ENCODE assay signal across 7 cellular contexts in the genomic region with DNA sequence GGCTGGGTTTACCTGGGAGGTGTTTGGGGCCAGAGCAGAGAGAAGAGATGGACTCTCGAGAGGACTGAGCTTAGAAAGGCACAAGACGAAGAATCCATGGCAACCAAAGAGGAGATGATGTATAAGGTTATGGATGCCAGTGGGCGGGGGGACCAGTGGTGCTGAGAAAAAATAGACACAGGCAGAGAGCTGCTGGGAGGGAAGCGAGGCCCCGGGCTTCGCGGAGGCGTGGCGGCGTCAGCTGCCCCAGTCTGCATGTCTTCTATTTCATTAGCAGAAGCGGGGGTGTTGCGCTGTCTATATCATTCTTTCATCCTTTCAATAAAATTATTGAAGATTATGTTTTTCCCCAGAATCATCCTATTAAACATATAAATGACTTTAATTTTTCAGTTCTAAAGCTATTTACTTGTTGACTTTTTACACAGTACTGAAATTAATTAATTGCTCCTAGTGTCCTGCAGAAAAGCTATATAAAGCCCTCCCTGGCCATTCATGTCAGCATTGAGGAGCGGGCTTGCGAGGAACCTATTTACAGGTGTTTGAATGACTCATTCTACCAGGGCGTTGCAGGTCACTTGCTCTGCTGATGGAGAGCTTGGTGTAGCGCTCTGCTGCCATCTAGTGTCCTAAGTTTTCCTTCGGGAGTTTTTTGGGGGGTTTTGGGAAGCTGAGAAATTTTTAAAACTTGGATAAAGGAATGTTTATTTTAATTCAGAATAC. TPM values are rescaled to one million over a fixed set of nuclear protein-coding genes. Genes with fewer than 3 reads are reported as not detected.
DNase-seq lines count a peak whose midpoint lies in the region; ATAC-seq and TF ChIP-seq lines count a peak whose summit lies in the region.

No MANE protein-coding gene starts in this region.

- no peaks in the 10 kb centered on the region for H3K9me3 Mint-ChIP-seq in activated CD4-positive, alpha-beta memory T cell treated with anti-CD3 and anti-CD28 coated beads for 36 hours

- H3K36me3 Mint-ChIP-seq in activated CD4-positive, alpha-beta memory T cell treated with anti-CD3 and anti-CD28 coated beads for 36 hours, result peaks cover 6% of the 10 kb centered on the region

- no peak overlapping the region for H2BK12ac ChIP-seq in mesenchymal stem cell (ENCODE audit: low read length in 2 of 2)

- H2BK15ac ChIP-seq in mesenchymal stem cell (ENCODE audit: low read depth, poor library complexity, severe bottlenecking), result no peak overlapping the region

- no peak overlapping the region for H3K4me3 ChIP-seq in mesenchymal stem cell (ENCODE audit: insufficient read depth in 1 of 2, low read depth in 1 of 2, low read length in 2 of 2)

- CTCF ChIA-PET in activated CD4-positive, alpha-beta memory T cell treated with anti-CD3 and anti-CD28 coated beads for 36 hours (lab: Charles Lee), result interaction anchor here (0.5 to 19.6 kb wide), 41 partner anchors 9 to 1068 kb away, joined by 3 to 368 read pairs (median 6); a partner anchor contains a TSS

- intact Hi-C loops in activated CD4-positive, alpha-beta memory T cell treated with anti-CD3 and anti-CD28 coated beads for 36 hours (cut with micrococcal nuclease), result loop anchor here (1.0 kb wide), 2 partner anchors 62 to 147 kb away; a partner anchor contains a TSS

- H2BK120ac ChIP-seq in mesenchymal stem cell (ENCODE audit: low read depth, low read length), result no peak overlapping the region

- peaks cover 14 to 15% of the 10 kb centered on the region in 2 experiments for H3K36me3 ChIP-seq in mesenchymal stem cell (ENCODE audit: control insufficient read depth in 1 of 2, insufficient read depth in 2 of 2, low read depth in 1 of 2, low read length in 2 of 2)

- peaks cover 34% of the 10 kb centered on the region for H3K79me1 ChIP-seq in mesenchymal stem cell (replicated peaks; ENCODE audit: low read length, poor library complexity, severe bottlenecking)

- no peak overlapping the region for H3K27ac Mint-ChIP-seq in activated CD4-positive, alpha-beta memory T cell treated with anti-CD3 and anti-CD28 coated beads for 36 hours

- no peak overlapping the region for H3K27ac ChIP-seq in mesenchymal stem cell (ENCODE audit: low read length, poor library complexity, severe bottlenecking)

- no peak overlapping the region for H3K4ac ChIP-seq in mesenchymal stem cell (ENCODE audit: low read depth in 1 of 2, low read length in 2 of 2)

- H3K9me3 ChIP-seq in mesenchymal stem cell (ENCODE audit: control insufficient read depth, low read length), result no peaks in the 10 kb centered on the region

- H3K4me3 Mint-ChIP-seq in activated CD4-positive, alpha-beta memory T cell treated with anti-CD3 and anti-CD28 coated beads for 36 hours, result no peak overlapping the region

- peaks cover 6% of the 10 kb centered on the region for H3K4me1 Mint-ChIP-seq in activated CD4-positive, alpha-beta memory T cell treated with anti-CD3 and anti-CD28 coated beads for 36 hours (ENCODE audit: low read depth)

- H3K4me2 ChIP-seq in mesenchymal stem cell (ENCODE audit: low read length, poor library complexity, severe bottlenecking), result no peak overlapping the region

- no peaks in the 10 kb centered on the region for H3K27me3 Mint-ChIP-seq in activated CD4-positive, alpha-beta memory T cell treated with anti-CD3 and anti-CD28 coated beads for 36 hours

- peak; percentile 74 for ATAC-seq in HG02852 (IDR thresholded peaks at IDR 0.05; ENCODE audit: unreplicated experiment)

- H3K4me1 ChIP-seq in mesenchymal stem cell (ENCODE audit: control insufficient read depth, insufficient read depth, low read depth, low read length), result peaks cover 6% of the 10 kb centered on the region

- H3K14ac ChIP-seq in mesenchymal stem cell (ENCODE audit: low read length in 2 of 2), result no peak overlapping the region

- H2BK5ac ChIP-seq in mesenchymal stem cell (ENCODE audit: low read depth, low read length, poor library complexity, severe bottlenecking), result no peak overlapping the region

- H4K8ac ChIP-seq in mesenchymal stem cell (ENCODE audit: low read length), result no peak overlapping the region

- POLR2A ChIA-PET in activated CD4-positive, alpha-beta memory T cell treated with anti-CD3 and anti-CD28 coated beads for 36 hours (lab: Charles Lee), result interaction anchor here (1.6 kb wide), 1 partner anchor 62 kb away, joined by 6 read pairs; a partner anchor contains a TSS

- H3K27me3 ChIP-seq in mesenchymal stem cell (ENCODE audit: control insufficient read depth in 1 of 2, insufficient read depth in 1 of 2, low read length in 2 of 2), result no peaks in the 10 kb centered on the region

- no peak overlapping the region for H3K18ac ChIP-seq in mesenchymal stem cell (ENCODE audit: low read depth in 1 of 2, low read length in 2 of 2)

- no peak overlapping the region for H2AK5ac ChIP-seq in mesenchymal stem cell (ENCODE audit: low read length, severe bottlenecking)

- H3K23ac ChIP-seq in mesenchymal stem cell (ENCODE audit: low read length in 2 of 2), result no peak overlapping the region

- DNase-seq in NCI-H226 (peak; percentile 22), mesenchymal stem cell (peak; percentile 69)
- DNase-seq in activated CD4-positive, alpha-beta memory T cell treated with anti-CD3 and anti-CD28 coated beads for 36 hours, result peak; percentile 72
- peak; percentile 33 for DNase-seq in effector CD8-positive, alpha-beta T cell (lab: John Stamatoyannopoulos, UW)
- DNase-seq in stimulated activated CD8-positive, alpha-beta memory T cell treated with anti-CD3 and anti-CD28 coated beads, Interleukin-4, amount 100 ng/mL, for 4 hours (ENCODE audit: low read depth in 2 of 2, low spot score in 1 of 2), result peak; percentile 7 to 35

- H4K91ac ChIP-seq in mesenchymal stem cell (ENCODE audit: low read length), result no peak overlapping the region

- no peak overlapping the region for H3K9ac ChIP-seq in mesenchymal stem cell (ENCODE audit: low read length)

- TF ChIP-seq CTCF in GM12801 (IDR thresholded peaks at IDR 0.05; ENCODE audit: extremely low read depth, insufficient read length), result peak; percentile 14

- H2AFZ ChIP-seq in mesenchymal stem cell (ENCODE audit: low read depth, low read length), result no peak overlapping the region

- WGBS in mesenchymal stem cell, result 60% methylated on average over 14 of the region's 17 CpGs

RNA-seq across cellular contexts. Expression of a gene that starts 42.9 kb away (rescaled TPM):
- under 1 TPM in 1 of 2 experiments, not detected in 1; 0.67 TPM for total RNA-seq in activated CD4-positive, alpha-beta memory T cell treated with anti-CD3 and anti-CD28 coated beads for 36 hours
- polyA plus RNA-seq in mesenchymal stem cell (2013, experiment 1 of 2), result 0.12 TPM
- polyA plus RNA-seq in mesenchymal stem cell (2013, experiment 2 of 2), result 0.08 TPM

Comparison
In these comparisons a context has a peak if more than half of its experiments do, and no peak if none do; other contexts are left out.
1. DNase-seq: peak in every context shown above with its lines; median percentile 72 in activated CD4-positive, alpha-beta memory T cell treated with anti-CD3 and anti-CD28 coated beads for 36 hours; 69 in mesenchymal stem cell; 33 in effector CD8-positive, alpha-beta T cell; 22 in NCI-H226; 21 in stimulated activated CD8-positive, alpha-beta memory T cell treated with anti-CD3 and anti-CD28 coated beads, Interleukin-4, amount 100 ng/mL, for 4 hours.